In the genomic region with DNA sequence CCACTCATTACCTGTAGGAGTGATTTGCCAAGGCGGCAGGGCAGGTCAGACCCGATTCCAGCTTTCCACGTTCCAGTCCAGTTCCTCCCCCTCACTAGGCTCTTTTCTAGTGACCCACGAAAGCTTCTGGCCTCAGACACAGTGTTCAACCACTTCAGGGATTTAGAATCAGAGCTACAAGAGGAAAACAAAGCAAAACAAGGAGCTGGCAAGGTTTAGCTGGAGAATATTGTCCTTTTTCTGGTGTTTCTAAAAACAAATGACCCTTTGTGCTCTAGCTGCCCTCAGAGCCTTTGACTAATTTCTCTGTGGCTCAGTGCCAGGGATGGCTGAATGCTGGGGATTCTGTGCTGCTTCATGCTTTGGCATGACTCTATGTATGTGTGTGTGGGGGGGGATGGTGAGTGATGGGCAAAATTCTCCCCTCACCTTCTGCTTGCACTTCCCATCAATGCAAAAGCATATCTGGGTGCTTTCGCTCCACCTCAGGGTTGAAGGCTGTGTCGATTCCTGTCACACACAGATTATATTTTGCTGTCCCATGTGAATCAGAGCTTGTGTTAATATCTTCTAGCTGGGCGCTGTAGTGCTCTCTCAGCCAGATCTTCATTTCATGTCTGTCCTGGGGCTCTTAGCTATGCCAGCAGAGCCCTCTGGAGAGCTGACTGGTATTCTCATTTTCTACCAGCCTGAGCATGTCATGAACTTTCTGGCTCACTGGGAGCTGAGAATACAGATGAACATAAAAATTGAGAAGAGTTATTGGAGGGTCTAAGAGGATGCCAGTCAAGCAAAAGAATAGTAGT, we compare ENCODE assay signal across 9 cellular contexts. TPM values are rescaled to one million over a fixed set of nuclear protein-coding genes. Genes with fewer than 3 reads are reported as not detected.
DNase-seq lines count a peak whose midpoint lies in the region; ATAC-seq and TF ChIP-seq lines count a peak whose summit lies in the region.
"Had no signal": no experiment of that assay in that cellular context is flagged by ENCODE, and none has a peak within 500 bp of the region (broad histone marks: within the 10 kb centered on the region; RNA-seq: fewer than 3 reads in every experiment).

No MANE protein-coding gene starts in this region.

- no peak overlapping the region for H3K4me3 Mint-ChIP-seq in activated T-helper 1 cell treated with anti-CD3 and anti-CD28 coated beads, Interleukin-12 subunit alpha, Interleukin-12 subunit beta, Interleukin-2, Interleukin-4 antibody, amounts not matched to agents 30 ng/mL and 10 ng/mL and 1 ng/mL, durations not matched to agents 14 hours and 24 hours and 36 hours

- peak overlapping the region; percentile 72; the same call in 1 of the 2 replicates for H3K18ac ChIP-seq in IMR-90 (ENCODE audit: low read depth, low read length)

- TF ChIP-seq CTCF in IMR-90 (conservative IDR thresholded peaks at IDR 0.05; ENCODE audit: low read depth, low read length): no peak
- TF ChIP-seq CTCF in left lung (IDR thresholded peaks at IDR 0.05): no peak
- TF ChIP-seq CTCF in spleen (IDR thresholded peaks at IDR 0.05 in 8 of 11, conservative IDR thresholded peaks at IDR 0.05 in 3 of 11): no peak

- H3K79me1 ChIP-seq in IMR-90 (ENCODE audit: low read depth in 1 of 2, low read length in 2 of 2): no peaks in the 10 kb centered on the region

- no peaks in the 10 kb centered on the region for H3K36me3 ChIP-seq in IMR-90 (ENCODE audit: control insufficient read depth, insufficient read depth, low read length)
- H3K36me3 ChIP-seq in left lung: no peaks in the 10 kb centered on the region
- peaks cover 0 to 67% (median 17%) of the 10 kb centered on the region in 6 donors for H3K36me3 ChIP-seq in spleen

- no peaks in the 10 kb centered on the region for H3K9me1 ChIP-seq in IMR-90 (ENCODE audit: insufficient read depth, low read length)

- H3K9me3 ChIP-seq in IMR-90 (ENCODE audit: control insufficient read depth, insufficient read depth, low read length): 0 out of 2 replicates have a peak, but pooled peaks cover 2% of the 10 kb centered on the region
- H3K9me3 ChIP-seq in left lung: no peaks in the 10 kb centered on the region
- peaks cover 0 to 9% (median 0%) of the 10 kb centered on the region in 8 donors for H3K9me3 ChIP-seq in spleen

- peak overlapping the region; percentile 79 for H2AK9ac ChIP-seq in IMR-90 (replicated peaks; ENCODE audit: low read depth, low read length, poor library complexity)

- peak; percentile 71 for ATAC-seq in IMR-90 (ENCODE audit: low read depth)
- ATAC-seq in left lung: peak; percentile 74

- POLR2A ChIA-PET in IMR-90 (lab: Charles Lee; ENCODE audit: unreplicated experiment): no interaction called here

- CTCF ChIA-PET in IMR-90 (lab: Yijun Ruan, JAX): interaction anchor here (0.6 to 1.1 kb wide), 3 partner anchors 9 to 136 kb away, joined by 3 read pairs; no protein-coding TSS in a partner anchor

- H3K9ac ChIP-seq in IMR-90 (ENCODE audit: low read depth, low read length): no peak overlapping the region

- intact Hi-C loops in IMR-90 (cut with micrococcal nuclease): no loop called here
- intact Hi-C loops in left lung (cut with DNase I): no loop called here
- intact Hi-C loops in spleen (cut with DNase I; ENCODE audit: low total_unique reads): no loop called here
- intact Hi-C loops in activated T-helper 1 cell treated with anti-CD3 and anti-CD28 coated beads, Interleukin-12 subunit alpha, Interleukin-12 subunit beta, Interleukin-2, Interleukin-4 antibody, amounts not matched to agents 30 ng/mL and 10 ng/mL and 1 ng/mL, durations not matched to agents 14 hours and 24 hours and 36 hours (cut with micrococcal nuclease): no loop called here

- peak overlapping the region; percentile 24 for H2BK120ac ChIP-seq in IMR-90 (ENCODE audit: low read depth, low read length)

- H2BK20ac ChIP-seq in IMR-90 (ENCODE audit: low read depth, low read length): peak overlapping the region; percentile 71

- no peak overlapping the region for H3K56ac ChIP-seq in IMR-90 (ENCODE audit: extremely low read depth, insufficient read depth, low read length)

- no TSS peak for BruUV-seq in IMR-90 (replicated peaks; lab: Mats Ljungman, UMichigan)

- H4K91ac ChIP-seq in IMR-90 (ENCODE audit: insufficient read depth, low read depth, low read length): 0 out of 2 replicates have a peak overlapping the region, but pooled peaks have one; percentile 11

- peak overlapping the region; percentile 84 for H2AK5ac ChIP-seq in IMR-90 (ENCODE audit: low read depth, low read length)

- peak overlapping the region; percentile 79 for H2AFZ ChIP-seq in IMR-90 (replicated peaks; ENCODE audit: low read length, poor library complexity)

- H3K36me3 Mint-ChIP-seq in activated T-helper 1 cell treated with anti-CD3 and anti-CD28 coated beads, Interleukin-12 subunit alpha, Interleukin-12 subunit beta, Interleukin-2, Interleukin-4 antibody, amounts not matched to agents 30 ng/mL and 10 ng/mL and 1 ng/mL, durations not matched to agents 14 hours and 24 hours and 36 hours (ENCODE audit: low read depth): peaks cover 56% of the 10 kb centered on the region

- peak overlapping the region; percentile 44; the same call in 1 of the 2 replicates for H3K4me2 ChIP-seq in IMR-90 (ENCODE audit: low read depth, low read length)

- peak; percentile 64 for DNase-seq in IMR-90
- DNase-seq in caudate nucleus (lab: John Stamatoyannopoulos, UW): peak in 53 of 61 donors; percentile 8 to 78 (median 53)
- DNase-seq in left lung: no peak
- no peak for DNase-seq in spleen
- DNase-seq in activated CD4-positive, alpha-beta T cell treated with anti-CD3 and anti-CD28 coated beads, Interleukin-2, amount 50 U/mL, for 4 hours: no peak
- DNase-seq in activated T-helper 1 cell treated with anti-CD3 and anti-CD28 coated beads, Interleukin-12 subunit alpha, Interleukin-12 subunit beta, Interleukin-2, Interleukin-4 antibody, amounts not matched to agents 30 ng/mL and 10 ng/mL and 1 ng/mL, durations not matched to agents 14 hours and 24 hours and 36 hours (ENCODE audit: low spot score): no peak
- no peak for DNase-seq in central memory CD4-positive, alpha-beta T cell
- DNase-seq in activated T-cell treated with anti-CD3 and anti-CD28 coated beads, Interleukin-2, amount 50 U/mL, for 1 hour: no peak
- DNase-seq: activated CD4-positive, alpha-beta T cell treated with anti-CD3 and anti-CD28 coated beads for 1 hour had no signal

- dilution Hi-C loops in IMR-90 (cut with HindIII; ENCODE audit: low sequenced_read_pairs, unreplicated experiment): no loop called here

- H3K14ac ChIP-seq in IMR-90 (replicated peaks; ENCODE audit: low read depth, low read length): peak overlapping the region; percentile 73; the same call in 1 of the 2 replicates

- H3K4me1 Mint-ChIP-seq in activated T-helper 1 cell treated with anti-CD3 and anti-CD28 coated beads, Interleukin-12 subunit alpha, Interleukin-12 subunit beta, Interleukin-2, Interleukin-4 antibody, amounts not matched to agents 30 ng/mL and 10 ng/mL and 1 ng/mL, durations not matched to agents 14 hours and 24 hours and 36 hours (ENCODE audit: low read depth): peaks cover 16% of the 10 kb centered on the region

- peak overlapping the region in 1 of 2 experiments; percentile 42; a peak in 1 of 4 replicates for H4K8ac ChIP-seq in IMR-90 (ENCODE audit: low read depth in 2 of 2, low read length in 2 of 2)

- in situ Hi-C loops in IMR-90 (cut with MboI; ENCODE audit: low sequenced_read_pairs): no loop called here

- no peak for TF ChIP-seq RAD21 in IMR-90 (IDR thresholded peaks at IDR 0.05; ENCODE audit: low read length)

- peaks cover 11% of the 10 kb centered on the region for H3K9me3 Mint-ChIP-seq in activated T-helper 1 cell treated with anti-CD3 and anti-CD28 coated beads, Interleukin-12 subunit alpha, Interleukin-12 subunit beta, Interleukin-2, Interleukin-4 antibody, amounts not matched to agents 30 ng/mL and 10 ng/mL and 1 ng/mL, durations not matched to agents 14 hours and 24 hours and 36 hours

- TF ChIP-seq POLR2A in IMR-90 (IDR thresholded peaks at IDR 0.05; ENCODE audit: low read depth, low read length) (no peak), spleen (IDR thresholded peaks at IDR 0.05) (no peak)

- 0 out of 2 replicates have a peak overlapping the region, but pooled peaks have one; percentile 25 for H4K5ac ChIP-seq in IMR-90 (ENCODE audit: low read depth, low read length)

- H3K27me3 Mint-ChIP-seq in activated T-helper 1 cell treated with anti-CD3 and anti-CD28 coated beads, Interleukin-12 subunit alpha, Interleukin-12 subunit beta, Interleukin-2, Interleukin-4 antibody, amounts not matched to agents 30 ng/mL and 10 ng/mL and 1 ng/mL, durations not matched to agents 14 hours and 24 hours and 36 hours (ENCODE audit: insufficient read depth): no peaks in the 10 kb centered on the region

- H3K23ac ChIP-seq in IMR-90 (ENCODE audit: low read depth, low read length): peak overlapping the region; percentile 39; the same call in 1 of the 2 replicates

- peak overlapping the region; percentile 62 for H3K4ac ChIP-seq in IMR-90 (ENCODE audit: low read depth, low read length)

- H3K4me1 ChIP-seq in IMR-90 (ENCODE audit: control insufficient read depth, insufficient read depth, low read length) (peaks cover 9% of the 10 kb centered on the region), left lung (peaks cover 10 to 16% of the 10 kb centered on the region in 2 donors), spleen (peaks cover 0 to 32% (median 9%) of the 10 kb centered on the region in 6 donors)

- no peak overlapping the region for H3K27ac Mint-ChIP-seq in activated T-helper 1 cell treated with anti-CD3 and anti-CD28 coated beads, Interleukin-12 subunit alpha, Interleukin-12 subunit beta, Interleukin-2, Interleukin-4 antibody, amounts not matched to agents 30 ng/mL and 10 ng/mL and 1 ng/mL, durations not matched to agents 14 hours and 24 hours and 36 hours

- H3K27me3 ChIP-seq in IMR-90 (ENCODE audit: control insufficient read depth, insufficient read depth, low read length) (no peaks in the 10 kb centered on the region), left lung (no peaks in the 10 kb centered on the region), spleen (replicated peaks in 1 of 7) (no peaks in the 10 kb centered on the region)

- no CpG with 5 or more reads among the region's 7 CpGs for WGBS in IMR-90 (ENCODE audit: extremely low coverage in 2 of 2, insufficient read length in 1 of 2), 2 experiments
- WGBS in spleen, 5 donors: 63 to 86% (median 76%) methylated on average over 7 of the region's 7 CpGs

- peak overlapping the region; percentile 74; the same call in 2 of the 3 replicates for H2BK15ac ChIP-seq in IMR-90 (ENCODE audit: low read depth, low read length)

- H3K27ac ChIP-seq in IMR-90 (ENCODE audit: insufficient read depth, low read length) (no peak overlapping the region), caudate nucleus (ENCODE audit: low read depth, low read length) (peak overlapping the region; percentile 15), left lung (peak overlapping the region; percentile 29 to 38), spleen (peak overlapping the region in 6 of 8 donors; percentile 20 to 63 (median 44))

- H3K4me3 ChIP-seq in IMR-90 (ENCODE audit: insufficient read depth, low read depth, low read length) (no peak overlapping the region), left lung (no peak overlapping the region), spleen (no peak overlapping the region)

- H2BK5ac ChIP-seq in IMR-90 (ENCODE audit: low read depth, low read length, poor library complexity, severe bottlenecking): no peak overlapping the region

- no peaks in the 10 kb centered on the region for H4K20me1 ChIP-seq in IMR-90 (ENCODE audit: insufficient read depth, low read length)

RNA-seq across cellular contexts. Expression of gene NEDD9, which starts 19.3 kb away (rescaled TPM):
- total RNA-seq in IMR-90 (2012; rRNA removed) (16.5 and 16.7 TPM in 2 replicates), left lung (100 to 1,000 TPM; 101 to 193 TPM), spleen (100 to 1,000 TPM in 6 of 7 donors, 10 to 100 TPM in 1; 94.1 to 208 (median 124) TPM)
- polyA plus RNA-seq in IMR-90 (2012; rRNA removed) (7.6 and 8.2 TPM in 2 replicates), spleen (10 to 100 TPM; 16.1 to 21.3 (median 18.2) TPM)
- 5.4 and 7.2 TPM in 2 replicates for polyA plus RNA-seq in IMR-90 (2012; cell fraction: cytosol; rRNA removed)
- 9.9 and 17.1 TPM in 2 replicates for polyA plus RNA-seq in IMR-90 (2012; cell fraction: nucleus; rRNA removed; ENCODE audit: low replicate concordance)
- total RNA-seq in activated T-helper 1 cell treated with anti-CD3 and anti-CD28 coated beads, Interleukin-12 subunit alpha, Interleukin-12 subunit beta, Interleukin-2, Interleukin-4 antibody, amounts not matched to agents 30 ng/mL and 10 ng/mL and 1 ng/mL, durations not matched to agents 14 hours and 24 hours and 36 hours: 53.2 and 62.1 TPM in 2 replicates

Comparison
In these comparisons a context has a peak if more than half of its experiments do, and no peak if none do; other contexts are left out.
1. DNase-seq: peak in IMR-90 (single experiment) and caudate nucleus (53 of 61); none in left lung (0 of 2), spleen (single experiment), activated CD4-positive, alpha-beta T cell treated with anti-CD3 and anti-CD28 coated beads, Interleukin-2, amount 50 U/mL, for 4 hours (0 of 2), activated T-helper 1 cell treated with anti-CD3 and anti-CD28 coated beads, Interleukin-12 subunit alpha, Interleukin-12 subunit beta, Interleukin-2, Interleukin-4 antibody, amounts not matched to agents 30 ng/mL and 10 ng/mL and 1 ng/mL, durations not matched to agents 14 hours and 24 hours and 36 hours (single experiment), central memory CD4-positive, alpha-beta T cell (single experiment) and activated T-cell treated with anti-CD3 and anti-CD28 coated beads, Interleukin-2, amount 50 U/mL, for 1 hour (single experiment).